8 cellular contexts compared by ENCODE assay signal in genomic region chr15:74995182-74995778, GRCh38. TPM values are rescaled to one million over a fixed set of nuclear protein-coding genes. Genes with fewer than 3 reads are reported as not detected.
A peak's percentile ranks its signal among the peaks of the same experiment; 100 is the strongest.
DNase-seq lines count a peak whose midpoint lies in the region; ATAC-seq and TF ChIP-seq lines count a peak whose summit lies in the region.

SCAMP5 (plus strand) TSS chr15:74995563; CDS start chr15:75011840, 16,277 bp downstream.

- H3K4me3 ChIP-seq in kidney epithelial cell (ENCODE audit: low read depth, low read length): peak within 1 kb of the TSS; percentile 84

- peaks cover 10% of the 10 kb centered on the region for H3K27me3 ChIP-seq in kidney epithelial cell (ENCODE audit: control insufficient read depth, insufficient read depth, low read length)

- peak; percentile 88 for DNase-seq in NCI-H510A treated with DMSO at 0.1 percent for 48 hours (lab: John Stamatoyannopoulos, UW)
- peak; percentile 96 for DNase-seq in activated CD4-positive, alpha-beta T cell treated with anti-CD3 and anti-CD28 coated beads for 48 hours
- DNase-seq in kidney epithelial cell (ENCODE audit: low read depth): peak; percentile 75
- DNase-seq in stimulated activated CD4-positive, alpha-beta T cell treated with anti-CD3 and anti-CD28 coated beads, Interleukin-12 subunit alpha, Interleukin-12 subunit beta, amount 100 ng/mL, for 48 hours (ENCODE audit: low read depth in 2 of 3, low spot score in 1 of 3): peak; percentile 85 to 95 (median 90)

- no peak for TF ChIP-seq CTCF in kidney epithelial cell (IDR thresholded peaks at IDR 0.05; ENCODE audit: insufficient read depth, low read length, poor library complexity, severe bottlenecking)

- ATAC-seq in HG03378 (IDR thresholded peaks at IDR 0.05; ENCODE audit: unreplicated experiment) (peak; percentile 50), HG02623 (IDR thresholded peaks at IDR 0.05; ENCODE audit: unreplicated experiment) (no peak)

- TF ChIP-seq POLR2A in GM15510 (IDR thresholded peaks at IDR 0.05; ENCODE audit: borderline replicate concordance, extremely low read depth, insufficient read length): peak; percentile 16

- peak within 1 kb of the TSS; percentile 84 for H3K27ac ChIP-seq in cingulate gyrus (ENCODE audit: low read depth, low read length)

- no peaks in the 10 kb centered on the region for H3K36me3 ChIP-seq in kidney epithelial cell (ENCODE audit: control insufficient read depth, insufficient read depth, low read length)

RNA-seq across cellular contexts. Expression of gene SCAMP5, which starts in this region (rescaled TPM):
- total RNA-seq in kidney epithelial cell: 13.9 and 15.4 TPM in 2 replicates
